ENCODE assay signal across 8 cellular contexts in genomic region chr4:184250795-184251679, GRCh38. TPM values are rescaled to one million over a fixed set of nuclear protein-coding genes. Genes with fewer than 3 reads are reported as not detected.
DNase-seq lines count a peak whose midpoint lies in the region; ATAC-seq and TF ChIP-seq lines count a peak whose summit lies in the region.

No MANE protein-coding gene starts in this region.

- peak; percentile 87 for TF ChIP-seq CTCF in HFFc6 (IDR thresholded peaks at IDR 0.05)
- TF ChIP-seq CTCF in WTC11 (IDR thresholded peaks at IDR 0.05) = peak; percentile 54
- TF ChIP-seq CTCF in psoas muscle (IDR thresholded peaks at IDR 0.05) = peak; percentile 49

- H3K27ac Mint-ChIP-seq in HFFc6 (no peak overlapping the region), WTC11 (no peak overlapping the region)

- no peaks in the 10 kb centered on the region for H3K4me1 ChIP-seq in psoas muscle

- ATAC-seq in activated CD4-positive, CD25-positive, alpha-beta regulatory T cell treated with anti-CD3 and anti-CD28 coated beads, Interleukin-2, amount 50 U/mL, for 24 hours = peak; percentile 41 to 53
- ATAC-seq in WTC11 = peak; percentile 64
- no peak for ATAC-seq in psoas muscle
- no peak for ATAC-seq in HG03469 (IDR thresholded peaks at IDR 0.05; ENCODE audit: unreplicated experiment)

- no peak overlapping the region for H3K4me3 Mint-ChIP-seq in HFFc6
- H3K4me3 Mint-ChIP-seq in WTC11 = no peak overlapping the region

- 0 out of 2 replicates have a peak, but pooled peaks cover 5% of the 10 kb centered on the region for H3K36me3 Mint-ChIP-seq in HFFc6 (ENCODE audit: low read depth)
- H3K36me3 Mint-ChIP-seq in WTC11 = peaks cover 25% of the 10 kb centered on the region

- no peak overlapping the region for H3K27ac ChIP-seq in psoas muscle

- 70% methylated on average over 23 of the region's 23 CpGs for WGBS in psoas muscle, 3 donors

- no peak for DNase-seq in activated CD4-positive, CD25-positive, alpha-beta regulatory T cell (lab: John Stamatoyannopoulos, UW)
- DNase-seq in HFFc6 (peak; percentile 37), NCI-H2171 (lab: John Stamatoyannopoulos, UW) (peak; percentile 14), WTC11 (ENCODE audit: low spot score) (no peak), foreskin melanocyte (peak; percentile 49), psoas muscle (no peak)

- H3K9me3 Mint-ChIP-seq in HFFc6 (peaks cover 7% of the 10 kb centered on the region), WTC11 (peaks cover 32% of the 10 kb centered on the region)

- H3K9me3 ChIP-seq in psoas muscle = no peaks in the 10 kb centered on the region

- no peak overlapping the region for H3K4me3 ChIP-seq in psoas muscle

- POLR2A ChIA-PET in WTC11 (lab: Charles Lee) = interaction anchor here (0.7 kb wide), 1 partner anchor 1590 kb away, joined by 3 read pairs; no protein-coding TSS in a partner anchor

- CTCF ChIA-PET in WTC11 (lab: Charles Lee) = interaction anchor here (0.6 to 1.4 kb wide), 5 partner anchors 10 to 80 kb away, joined by 3 to 8 read pairs (median 6); no protein-coding TSS in a partner anchor

- H3K4me1 Mint-ChIP-seq in HFFc6 (ENCODE audit: low read depth) (no peaks in the 10 kb centered on the region), WTC11 (no peaks in the 10 kb centered on the region)

- H3K36me3 ChIP-seq in psoas muscle (ENCODE audit: insufficient read depth in 1 of 2, low read depth in 1 of 2) = no peaks in the 10 kb centered on the region

- H3K27me3 ChIP-seq in psoas muscle (ENCODE audit: insufficient read depth in 3 of 3, low read length in 2 of 3) = no peaks in the 10 kb centered on the region

- H3K27me3 Mint-ChIP-seq in HFFc6 (ENCODE audit: insufficient read depth) (peaks cover 4% of the 10 kb centered on the region), WTC11 (ENCODE audit: low read depth) (peaks cover 9% of the 10 kb centered on the region)

- intact Hi-C loops in psoas muscle (cut with DNase I) = loop anchor here in 1 of 2 donors (5.0 kb wide), 1 partner anchor 414 kb away; no protein-coding TSS in a partner anchor

TF ChIP-seq in WTC11, 78 proteins besides CTCF, POLR2A, EP300 and RAD21:
- TF ChIP-seq TP53 (CRISPR knock-in tag; IDR thresholded peaks at IDR 0.05) (no peak), E2F5 (CRISPR knock-in tag; IDR thresholded peaks at IDR 0.05) (no peak), JAZF1 (CRISPR knock-in tag; IDR thresholded peaks at IDR 0.05) (no peak), ZNF317 (CRISPR knock-in tag; IDR thresholded peaks at IDR 0.05; ENCODE audit: borderline replicate concordance, low read depth) (no peak), MXD4 (CRISPR knock-in tag; IDR thresholded peaks at IDR 0.05; ENCODE audit: borderline replicate concordance) (no peak), NR1H2 (CRISPR knock-in tag; IDR thresholded peaks at IDR 0.05) (no peak), PRDM15 (CRISPR knock-in tag; IDR thresholded peaks at IDR 0.05) (no peak), ZNF671 (CRISPR knock-in tag; IDR thresholded peaks at IDR 0.05) (no peak), ATF6 (CRISPR knock-in tag; IDR thresholded peaks at IDR 0.05) (no peak), NFE2L1 (CRISPR knock-in tag; IDR thresholded peaks at IDR 0.05) (no peak), TEAD1 (CRISPR knock-in tag; IDR thresholded peaks at IDR 0.05) (no peak), ZNF138 (CRISPR knock-in tag; conservative IDR thresholded peaks at IDR 0.05) (no peak)
- TF ChIP-seq, protein P1, sequence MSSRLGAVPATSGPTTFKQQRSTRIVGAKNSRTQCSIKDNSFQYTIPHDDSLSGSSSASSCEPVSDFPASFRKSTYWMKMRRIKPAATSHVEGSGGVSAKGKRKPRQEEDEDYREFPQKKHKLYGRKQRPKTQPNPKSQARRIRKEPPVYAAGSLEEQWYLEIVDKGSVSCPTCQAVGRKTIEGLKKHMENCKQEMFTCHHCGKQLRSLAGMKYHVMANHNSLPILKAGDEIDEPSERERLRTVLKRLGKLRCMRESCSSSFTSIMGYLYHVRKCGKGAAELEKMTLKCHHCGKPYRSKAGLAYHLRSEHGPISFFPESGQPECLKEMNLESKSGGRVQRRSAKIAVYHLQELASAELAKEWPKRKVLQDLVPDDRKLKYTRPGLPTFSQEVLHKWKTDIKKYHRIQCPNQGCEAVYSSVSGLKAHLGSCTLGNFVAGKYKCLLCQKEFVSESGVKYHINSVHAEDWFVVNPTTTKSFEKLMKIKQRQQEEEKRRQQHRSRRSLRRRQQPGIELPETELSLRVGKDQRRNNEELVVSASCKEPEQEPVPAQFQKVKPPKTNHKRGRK (CRISPR knock-in tag; IDR thresholded peaks at IDR 0.05; ENCODE audit: borderline replicate concordance) = no peak
TF ChIP-seq in WTC11: peak in this region for 0.

RNA-seq across cellular contexts. Expression of gene ENPP6, which starts 33.4 kb away (rescaled TPM):
- total RNA-seq in HFFc6 (2021; fragmentation: NEBNext Ultra II Directional; extraction: Animal tissue kit (Norgen Biotek cat#: 25700)) = not detected
- total RNA-seq in WTC11 (2021) (0.09 to 0.27 TPM (median 0.09 TPM) in 3 replicates), psoas muscle (under 1 TPM; 0.10 to 0.79 (median 0.12) TPM)
- polyA plus RNA-seq in psoas muscle = under 1 TPM in 2 of 3 donors, not detected in 1; 0.05 to 0.06 TPM

Comparison
In these comparisons a context has a peak if more than half of its experiments do, and no peak if none do; other contexts are left out.
1. ATAC-seq: peak in activated CD4-positive, CD25-positive, alpha-beta regulatory T cell treated with anti-CD3 and anti-CD28 coated beads, Interleukin-2, amount 50 U/mL, for 24 hours (2 of 2) and WTC11 (single experiment); none in psoas muscle (0 of 4) and HG03469 (single experiment).
2. DNase-seq: peak in HFFc6 (single experiment), NCI-H2171 (single experiment) and foreskin melanocyte (single experiment); none in activated CD4-positive, CD25-positive, alpha-beta regulatory T cell (0 of 4), WTC11 (single experiment) and psoas muscle (0 of 2).
3. Peak in every context shown above with its lines, with median percentiles within 50 percentile points of each other: CTCF ChIP-seq.